Comparison of ENCODE assay signal across 2 cellular contexts in the genomic region with DNA sequence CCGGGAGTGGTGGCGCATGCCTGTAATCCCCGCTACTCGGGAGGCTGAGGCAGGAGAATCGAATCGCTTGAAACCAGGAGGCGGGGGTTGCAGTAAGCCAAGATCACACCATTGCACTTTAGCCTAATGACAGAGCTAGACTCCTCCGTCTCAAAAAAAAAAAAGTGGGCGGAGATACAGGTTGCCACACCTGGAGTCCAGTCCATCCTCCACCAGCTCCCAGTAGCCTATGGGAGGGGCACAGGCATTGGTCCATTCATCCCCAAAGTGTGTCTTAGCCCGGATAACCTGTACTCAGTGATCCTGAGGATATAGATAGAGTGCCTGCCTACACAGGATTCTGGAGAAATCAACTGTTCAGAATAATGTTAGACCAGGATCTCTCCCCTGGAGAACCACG.
A peak's percentile ranks its signal among the peaks of the same experiment; 100 is the strongest.
TF ChIP-seq lines count a peak whose summit lies in the region.

No MANE protein-coding gene starts in this region.

TF ChIP-seq in HepG2, 621 proteins besides CTCF, POLR2A, EP300 and RAD21:
- TF ChIP-seq, protein P1, sequence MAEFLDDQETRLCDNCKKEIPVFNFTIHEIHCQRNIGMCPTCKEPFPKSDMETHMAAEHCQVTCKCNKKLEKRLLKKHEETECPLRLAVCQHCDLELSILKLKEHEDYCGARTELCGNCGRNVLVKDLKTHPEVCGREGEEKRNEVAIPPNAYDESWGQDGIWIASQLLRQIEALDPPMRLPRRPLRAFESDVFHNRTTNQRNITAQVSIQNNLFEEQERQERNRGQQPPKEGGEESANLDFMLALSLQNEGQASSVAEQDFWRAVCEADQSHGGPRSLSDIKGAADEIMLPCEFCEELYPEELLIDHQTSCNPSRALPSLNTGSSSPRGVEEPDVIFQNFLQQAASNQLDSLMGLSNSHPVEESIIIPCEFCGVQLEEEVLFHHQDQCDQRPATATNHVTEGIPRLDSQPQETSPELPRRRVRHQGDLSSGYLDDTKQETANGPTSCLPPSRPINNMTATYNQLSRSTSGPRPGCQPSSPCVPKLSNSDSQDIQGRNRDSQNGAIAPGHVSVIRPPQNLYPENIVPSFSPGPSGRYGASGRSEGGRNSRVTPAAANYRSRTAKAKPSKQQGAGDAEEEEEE (CRISPR knock-in tag; IDR thresholded peaks at IDR 0.05; ENCODE audit: borderline replicate concordance), result no peak
- no peak for TF ChIP-seq NCOA5 (CRISPR knock-in tag; IDR thresholded peaks at IDR 0.05)
- TF ChIP-seq, protein P2, sequence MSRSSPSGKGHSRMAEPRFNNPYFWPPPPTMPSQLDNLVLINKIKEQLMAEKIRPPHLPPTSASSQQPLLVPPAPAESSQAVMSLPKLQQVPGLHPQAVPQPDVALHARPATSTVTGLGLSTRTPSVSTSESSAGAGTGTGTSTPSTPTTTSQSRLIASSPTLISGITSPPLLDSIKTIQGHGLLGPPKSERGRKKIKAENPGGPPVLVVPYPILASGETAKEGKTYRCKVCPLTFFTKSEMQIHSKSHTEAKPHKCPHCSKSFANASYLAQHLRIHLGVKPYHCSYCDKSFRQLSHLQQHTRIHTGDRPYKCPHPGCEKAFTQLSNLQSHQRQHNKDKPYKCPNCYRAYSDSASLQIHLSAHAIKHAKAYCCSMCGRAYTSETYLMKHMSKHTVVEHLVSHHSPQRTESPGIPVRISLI (CRISPR knock-in tag; IDR thresholded peaks at IDR 0.05; ENCODE audit: borderline replicate concordance), result peak; percentile 13; the same call in 1 of the 2 replicates
- TF ChIP-seq ZNF629 (CRISPR knock-in tag; conservative IDR thresholded peaks at IDR 0.05), result no peak

TF ChIP-seq in WTC11, 78 proteins besides CTCF, POLR2A, EP300 and RAD21:
- TF ChIP-seq TP53 (CRISPR knock-in tag; IDR thresholded peaks at IDR 0.05), result no peak
- TF ChIP-seq, protein P3, sequence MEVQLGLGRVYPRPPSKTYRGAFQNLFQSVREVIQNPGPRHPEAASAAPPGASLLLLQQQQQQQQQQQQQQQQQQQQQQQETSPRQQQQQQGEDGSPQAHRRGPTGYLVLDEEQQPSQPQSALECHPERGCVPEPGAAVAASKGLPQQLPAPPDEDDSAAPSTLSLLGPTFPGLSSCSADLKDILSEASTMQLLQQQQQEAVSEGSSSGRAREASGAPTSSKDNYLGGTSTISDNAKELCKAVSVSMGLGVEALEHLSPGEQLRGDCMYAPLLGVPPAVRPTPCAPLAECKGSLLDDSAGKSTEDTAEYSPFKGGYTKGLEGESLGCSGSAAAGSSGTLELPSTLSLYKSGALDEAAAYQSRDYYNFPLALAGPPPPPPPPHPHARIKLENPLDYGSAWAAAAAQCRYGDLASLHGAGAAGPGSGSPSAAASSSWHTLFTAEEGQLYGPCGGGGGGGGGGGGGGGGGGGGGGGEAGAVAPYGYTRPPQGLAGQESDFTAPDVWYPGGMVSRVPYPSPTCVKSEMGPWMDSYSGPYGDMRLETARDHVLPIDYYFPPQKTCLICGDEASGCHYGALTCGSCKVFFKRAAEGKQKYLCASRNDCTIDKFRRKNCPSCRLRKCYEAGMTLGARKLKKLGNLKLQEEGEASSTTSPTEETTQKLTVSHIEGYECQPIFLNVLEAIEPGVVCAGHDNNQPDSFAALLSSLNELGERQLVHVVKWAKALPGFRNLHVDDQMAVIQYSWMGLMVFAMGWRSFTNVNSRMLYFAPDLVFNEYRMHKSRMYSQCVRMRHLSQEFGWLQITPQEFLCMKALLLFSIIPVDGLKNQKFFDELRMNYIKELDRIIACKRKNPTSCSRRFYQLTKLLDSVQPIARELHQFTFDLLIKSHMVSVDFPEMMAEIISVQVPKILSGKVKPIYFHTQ (CRISPR knock-in tag; IDR thresholded peaks at IDR 0.05), result no peak
- TF ChIP-seq, protein P4, sequence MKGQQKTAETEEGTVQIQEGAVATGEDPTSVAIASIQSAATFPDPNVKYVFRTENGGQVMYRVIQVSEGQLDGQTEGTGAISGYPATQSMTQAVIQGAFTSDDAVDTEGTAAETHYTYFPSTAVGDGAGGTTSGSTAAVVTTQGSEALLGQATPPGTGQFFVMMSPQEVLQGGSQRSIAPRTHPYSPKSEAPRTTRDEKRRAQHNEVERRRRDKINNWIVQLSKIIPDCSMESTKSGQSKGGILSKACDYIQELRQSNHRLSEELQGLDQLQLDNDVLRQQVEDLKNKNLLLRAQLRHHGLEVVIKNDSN (CRISPR knock-in tag; IDR thresholded peaks at IDR 0.05), result no peak
- TF ChIP-seq, protein P5, sequence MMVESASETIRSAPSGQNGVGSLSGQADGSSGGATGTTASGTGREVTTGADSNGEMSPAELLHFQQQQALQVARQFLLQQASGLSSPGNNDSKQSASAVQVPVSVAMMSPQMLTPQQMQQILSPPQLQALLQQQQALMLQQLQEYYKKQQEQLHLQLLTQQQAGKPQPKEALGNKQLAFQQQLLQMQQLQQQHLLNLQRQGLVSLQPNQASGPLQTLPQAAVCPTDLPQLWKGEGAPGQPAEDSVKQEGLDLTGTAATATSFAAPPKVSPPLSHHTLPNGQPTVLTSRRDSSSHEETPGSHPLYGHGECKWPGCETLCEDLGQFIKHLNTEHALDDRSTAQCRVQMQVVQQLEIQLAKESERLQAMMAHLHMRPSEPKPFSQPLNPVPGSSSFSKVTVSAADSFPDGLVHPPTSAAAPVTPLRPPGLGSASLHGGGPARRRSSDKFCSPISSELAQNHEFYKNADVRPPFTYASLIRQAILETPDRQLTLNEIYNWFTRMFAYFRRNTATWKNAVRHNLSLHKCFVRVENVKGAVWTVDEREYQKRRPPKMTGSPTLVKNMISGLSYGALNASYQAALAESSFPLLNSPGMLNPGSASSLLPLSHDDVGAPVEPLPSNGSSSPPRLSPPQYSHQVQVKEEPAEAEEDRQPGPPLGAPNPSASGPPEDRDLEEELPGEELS (CRISPR knock-in tag; IDR thresholded peaks at IDR 0.05), result no peak
- no peak for TF ChIP-seq JAZF1 (CRISPR knock-in tag; IDR thresholded peaks at IDR 0.05)
- TF ChIP-seq GTF2I (CRISPR knock-in tag; conservative IDR thresholded peaks at IDR 0.05), result no peak
- TF ChIP-seq, protein P6, sequence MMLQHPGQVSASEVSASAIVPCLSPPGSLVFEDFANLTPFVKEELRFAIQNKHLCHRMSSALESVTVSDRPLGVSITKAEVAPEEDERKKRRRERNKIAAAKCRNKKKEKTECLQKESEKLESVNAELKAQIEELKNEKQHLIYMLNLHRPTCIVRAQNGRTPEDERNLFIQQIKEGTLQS (CRISPR knock-in tag; conservative IDR thresholded peaks at IDR 0.05), result no peak
- TF ChIP-seq IRF2 (CRISPR knock-in tag; IDR thresholded peaks at IDR 0.05; ENCODE audit: borderline replicate concordance, low read depth), result no peak
